ENCODE assay signal across 7 cellular contexts in genomic region chr9:137239541-137240200, GRCh38. TPM values are rescaled to one million over a fixed set of nuclear protein-coding genes. Genes with fewer than 3 reads are reported as not detected.
A peak's percentile ranks its signal among the peaks of the same experiment; 100 is the strongest.
DNase-seq lines count a peak whose midpoint lies in the region; ATAC-seq, FAIRE-seq and TF ChIP-seq lines count a peak whose summit lies in the region.
"Not testable (repeated sequence)": the region's sequence is repeated elsewhere in the genome, so short reads cannot be mapped to it uniquely, and the experiment has no call there.
"Had no signal": no experiment of that assay in that cellular context is flagged by ENCODE, and none has a peak within 500 bp of the region (broad histone marks: within the 10 kb centered on the region; RNA-seq: fewer than 3 reads in every experiment).

No MANE protein-coding gene starts in this region.

- TF ChIP-seq POLR2A in endothelial cell of umbilical vein (IDR thresholded peaks at IDR 0.05; ENCODE audit: low read depth, low read length), result not testable (repeated sequence)

- peaks cover 81% of the 10 kb centered on the region for H3K4me1 ChIP-seq in BLaER1
- peaks cover 13% of the 10 kb centered on the region for H3K4me1 ChIP-seq in endothelial cell of umbilical vein (ENCODE audit: control insufficient read depth, extremely low read depth, insufficient read depth, low read length)
- H3K4me1 ChIP-seq in lung (ENCODE audit: control insufficient read depth in 2 of 2, insufficient read depth in 2 of 2, low read length in 2 of 2), result peaks cover 0 to 22% of the 10 kb centered on the region in 2 donors

- not testable (repeated sequence) for H3K27me3 Mint-ChIP-seq in activated naive CD4-positive, alpha-beta T cell treated with anti-CD3 and anti-CD28 coated beads for 36 hours (ENCODE audit: low read depth)

- peaks cover 25% of the 10 kb centered on the region for H3K79me2 ChIP-seq in endothelial cell of umbilical vein (ENCODE audit: control insufficient read depth, insufficient read depth, low read length)

- POLR2A ChIA-PET in endothelial cell of umbilical vein (lab: Charles Lee), result interaction anchor here (0.5 to 5.0 kb wide), 8 partner anchors 13 to 248 kb away, joined by 4 to 66 read pairs (median 8); partner anchors contain the start of genes ANAPC2, MAN1B1, NELFB and PAXX

- peaks cover 22% of the 10 kb centered on the region for H3K36me3 Mint-ChIP-seq in activated naive CD4-positive, alpha-beta T cell treated with anti-CD3 and anti-CD28 coated beads for 36 hours (ENCODE audit: low read depth)

- H3K27me3 ChIP-seq in BLaER1; MG63; endothelial cell of umbilical vein (ENCODE audit: control insufficient read depth in 2 of 2, insufficient read depth in 2 of 2, low read length in 2 of 2); lung (ENCODE audit: control insufficient read depth, insufficient read depth): not testable (repeated sequence)

- 50 to 51% methylated on average over 27 of the region's 27 CpGs for WGBS in lung, 2 donors

- FAIRE-seq in endothelial cell of umbilical vein (lab: Jason Lieb, UNC), result not testable (repeated sequence)

- CTCF ChIA-PET in activated naive CD4-positive, alpha-beta T cell treated with anti-CD3 and anti-CD28 coated beads for 36 hours (lab: Charles Lee), result interaction anchor here (0.6 to 1.9 kb wide), 3 partner anchors 13 to 181 kb away, joined by 3 to 7 read pairs (median 5); partner anchors contain the start of gene RNF224
- CTCF ChIA-PET in endothelial cell of umbilical vein (lab: Charles Lee), result interaction anchor here (1.1 to 2.1 kb wide), 7 partner anchors 12 to 193 kb away, joined by 3 to 7 read pairs (median 4); partner anchors contain the start of genes DPP7, NELFB, NRARP and RNF224

- BruUV-seq in endothelial cell of umbilical vein (replicated peaks; lab: Mats Ljungman, UMichigan), result TSS peak; percentile 19

- peak overlapping the region; percentile 98 for H3K4me2 ChIP-seq in BLaER1
- peak overlapping the region; percentile 71 for H3K4me2 ChIP-seq in endothelial cell of umbilical vein (ENCODE audit: insufficient read depth, low read length)

- H2AFZ ChIP-seq in endothelial cell of umbilical vein (ENCODE audit: low read depth, low read length), result not testable (repeated sequence)

- H3K27ac Mint-ChIP-seq in activated naive CD4-positive, alpha-beta T cell treated with anti-CD3 and anti-CD28 coated beads for 36 hours, result peak overlapping the region; percentile 61

- H3K4me3 ChIP-seq in BLaER1 (peak overlapping the region; percentile 74), MG63 (peak overlapping the region; percentile 59), endothelial cell of umbilical vein (replicated peaks in 1 of 3; ENCODE audit: insufficient read depth in 1 of 3, low read depth in 1 of 3, low read length in 3 of 3) (peak overlapping the region; percentile 51 to 76 (median 65)), lung (peak overlapping the region; percentile 47), skin epidermis (peak overlapping the region; percentile 58 to 90 (median 79))

- H3K9me1 ChIP-seq in endothelial cell of umbilical vein (replicated peaks; ENCODE audit: control insufficient read depth, extremely low read depth, insufficient read depth, low read length), result not testable (repeated sequence)

- not testable (repeated sequence) for ATAC-seq in lung (ENCODE audit: insufficient read depth, low FRiP score)

- intact Hi-C loops in activated naive CD4-positive, alpha-beta T cell treated with anti-CD3 and anti-CD28 coated beads for 36 hours (cut with micrococcal nuclease), result loop anchor here (5.0 to 10.0 kb wide), 5 partner anchors 37 to 827 kb away; partner anchors contain the start of genes ANAPC2, ENTR1, NPDC1 and PMPCA
- intact Hi-C loops in endothelial cell of umbilical vein (cut with micrococcal nuclease), result loop anchor here (1.0 to 5.0 kb wide), 3 partner anchors 16 to 452 kb away; partner anchors contain the start of genes NELFB and TPRN

- H3K27ac ChIP-seq in BLaER1, result peak overlapping the region; percentile 94
- peak overlapping the region; percentile 71 for H3K27ac ChIP-seq in endothelial cell of umbilical vein (ENCODE audit: insufficient read depth, low read depth, low read length)
- peak overlapping the region; percentile 97 for H3K27ac ChIP-seq in lung (ENCODE audit: low read depth in 1 of 2, low read length in 1 of 2)
- peak overlapping the region; percentile 94 to 99 (median 96) for H3K27ac ChIP-seq in skin epidermis

- not testable (repeated sequence) for H3K9me3 ChIP-seq in BLaER1; MG63; endothelial cell of umbilical vein (replicated peaks; ENCODE audit: control insufficient read depth, insufficient read depth, low read length); lung (ENCODE audit: control insufficient read depth in 2 of 2, insufficient read depth in 1 of 2, low read length in 1 of 2)

- H3K4me1 Mint-ChIP-seq in activated naive CD4-positive, alpha-beta T cell treated with anti-CD3 and anti-CD28 coated beads for 36 hours (ENCODE audit: low read depth), result peaks cover 37% of the 10 kb centered on the region

- peaks cover 43% of the 10 kb centered on the region for H4K20me1 ChIP-seq in BLaER1
- H4K20me1 ChIP-seq in endothelial cell of umbilical vein (replicated peaks; ENCODE audit: control insufficient read depth, extremely low read depth, insufficient read depth, low read length), result not testable (repeated sequence)

- DNase-seq in MG63; activated naive CD4-positive, alpha-beta T cell treated with anti-CD3 and anti-CD28 coated beads for 36 hours; endothelial cell of umbilical vein (ENCODE audit: low read depth, low spot score); lung (ENCODE audit: low spot score): not testable (repeated sequence)

- H3K9ac ChIP-seq in BLaER1, result peak overlapping the region; percentile 89
- peak overlapping the region; percentile 62 for H3K9ac ChIP-seq in endothelial cell of umbilical vein (replicated peaks; ENCODE audit: extremely low read depth, insufficient read depth, low read length)

- TF ChIP-seq CTCF in endothelial cell of umbilical vein (IDR thresholded peaks at IDR 0.05; ENCODE audit: extremely low read depth in 1 of 2, insufficient read depth in 1 of 2, low read depth in 1 of 2, low read length in 2 of 2); lung (IDR thresholded peaks at IDR 0.05; ENCODE audit: control extremely low read depth, extremely low read depth): not testable (repeated sequence)

- H3K4me3 Mint-ChIP-seq in activated naive CD4-positive, alpha-beta T cell treated with anti-CD3 and anti-CD28 coated beads for 36 hours, result peak overlapping the region; percentile 75

- dilution Hi-C loops in endothelial cell of umbilical vein (cut with MboI; ENCODE audit: extremely low pct_ligation_motif_present, low sequenced_read_pairs), result not testable (repeated sequence)

- H3K9me3 Mint-ChIP-seq in activated naive CD4-positive, alpha-beta T cell treated with anti-CD3 and anti-CD28 coated beads for 36 hours, result not testable (repeated sequence)

- H3K36me3 ChIP-seq in BLaER1, result peaks cover 28% of the 10 kb centered on the region
- H3K36me3 ChIP-seq in MG63, result peaks cover 25% of the 10 kb centered on the region
- H3K36me3 ChIP-seq in endothelial cell of umbilical vein (ENCODE audit: control insufficient read depth in 2 of 2, extremely low read depth in 1 of 2, insufficient read depth in 2 of 2, low read length in 2 of 2), result peaks cover 6 to 16% of the 10 kb centered on the region in 2 experiments
- H3K36me3 ChIP-seq in lung (ENCODE audit: control insufficient read depth in 2 of 2, insufficient read depth in 2 of 2, low read length in 2 of 2), result peaks cover 0 to 14% of the 10 kb centered on the region in 2 donors

RNA-seq across cellular contexts. Expression of gene TUBB4B, which starts 1.4 kb away (rescaled TPM):
- total RNA-seq in MG63 (2014; rRNA removed; shearing (Covaris generic); ENCODE audit: low replicate concordance), result 577 and 829 TPM in 2 replicates
- 100 to 1,000 TPM; 193 to 196 TPM for total RNA-seq in activated naive CD4-positive, alpha-beta T cell treated with anti-CD3 and anti-CD28 coated beads for 36 hours
- total RNA-seq in endothelial cell of umbilical vein, result 546 and 558 TPM in 2 replicates
- polyA plus RNA-seq in endothelial cell of umbilical vein, result 418 and 439 TPM in 2 replicates
- polyA plus RNA-seq in endothelial cell of umbilical vein (2011; cell fraction: cytosol; rRNA removed), result 440 and 482 TPM in 2 replicates
- polyA plus RNA-seq in endothelial cell of umbilical vein (2011; cell fraction: nucleus; rRNA removed), result 302 and 352 TPM in 2 replicates
- 344 and 522 TPM in 2 replicates for polyA plus RNA-seq in endothelial cell of umbilical vein (2012)
- polyA minus RNA-seq in endothelial cell of umbilical vein, result 231 and 299 TPM in 2 replicates
- polyA minus RNA-seq in endothelial cell of umbilical vein (2011; cell fraction: cytosol; rRNA and poly(A)+ RNA removed), result 405 TPM
- 104 and 126 TPM in 2 replicates for polyA minus RNA-seq in endothelial cell of umbilical vein (2011; cell fraction: nucleus; rRNA and poly(A)+ RNA removed)
- total RNA-seq in lung, result 100 to 1,000 TPM; 163 to 505 TPM
- polyA plus RNA-seq in lung, result 100 to 1,000 TPM; 326 to 338 TPM

RNA-seq across cellular contexts. Expression of gene SLC34A3, which starts 9.0 kb away (rescaled TPM):
- not detected in 2 replicates for total RNA-seq in MG63 (2014; rRNA removed; shearing (Covaris generic); ENCODE audit: low replicate concordance)
- not detected for total RNA-seq in activated naive CD4-positive, alpha-beta T cell treated with anti-CD3 and anti-CD28 coated beads for 36 hours
- not detected in 2 replicates for total RNA-seq in endothelial cell of umbilical vein
- polyA plus RNA-seq in endothelial cell of umbilical vein, result not detected in 2 replicates
- not detected in 2 replicates for polyA plus RNA-seq in endothelial cell of umbilical vein (2011; cell fraction: cytosol; rRNA removed)
- polyA plus RNA-seq in endothelial cell of umbilical vein (2011; cell fraction: nucleus; rRNA removed), result not detected in 2 replicates
- 0.15 TPM in 1 of 2 replicates, not detected in the other for polyA plus RNA-seq in endothelial cell of umbilical vein (2012)
- not detected in 2 replicates for polyA minus RNA-seq in endothelial cell of umbilical vein
- 0.41 TPM for polyA minus RNA-seq in endothelial cell of umbilical vein (2011; cell fraction: cytosol; rRNA and poly(A)+ RNA removed)
- not detected in 2 replicates for polyA minus RNA-seq in endothelial cell of umbilical vein (2011; cell fraction: nucleus; rRNA and poly(A)+ RNA removed)
- total RNA-seq in lung, result under 1 TPM in 1 of 2 donors, not detected in 1; 0.65 TPM
- polyA plus RNA-seq in lung, result under 1 TPM; 0.03 to 0.12 TPM

RNA-seq across cellular contexts. Expression of gene STPG3, which starts 11.4 kb away (rescaled TPM):
- total RNA-seq in MG63 (2014; rRNA removed; shearing (Covaris generic); ENCODE audit: low replicate concordance), result not detected in 2 replicates
- total RNA-seq in activated naive CD4-positive, alpha-beta T cell treated with anti-CD3 and anti-CD28 coated beads for 36 hours, result not detected
- total RNA-seq in endothelial cell of umbilical vein (not detected in 2 replicates), lung (not detected)
- polyA plus RNA-seq in endothelial cell of umbilical vein (not detected in 2 replicates), lung (under 1 TPM in 1 of 2 donors, not detected in 1; 0.18 TPM)
- polyA plus RNA-seq in endothelial cell of umbilical vein (2011; cell fraction: cytosol; rRNA removed), result not detected in 2 replicates
- not detected in 2 replicates for polyA plus RNA-seq in endothelial cell of umbilical vein (2011; cell fraction: nucleus; rRNA removed)
- 0.31 TPM in 1 of 2 replicates, not detected in the other for polyA plus RNA-seq in endothelial cell of umbilical vein (2012)
- polyA minus RNA-seq in endothelial cell of umbilical vein, result not detected in 2 replicates
- polyA minus RNA-seq in endothelial cell of umbilical vein (2011; cell fraction: cytosol; rRNA and poly(A)+ RNA removed), result not detected
- not detected in 2 replicates for polyA minus RNA-seq in endothelial cell of umbilical vein (2011; cell fraction: nucleus; rRNA and poly(A)+ RNA removed)
- total RNA-seq: LHCN-M2 had no signal

RNA-seq across cellular contexts. Expression of gene RNF224, which starts 12.4 kb away (rescaled TPM):
- total RNA-seq in MG63 (2014; rRNA removed; shearing (Covaris generic); ENCODE audit: low replicate concordance), result not detected in 2 replicates
- total RNA-seq in activated naive CD4-positive, alpha-beta T cell treated with anti-CD3 and anti-CD28 coated beads for 36 hours, result not detected
- total RNA-seq in endothelial cell of umbilical vein, result not detected in 2 replicates
- polyA plus RNA-seq in endothelial cell of umbilical vein, result not detected in 2 replicates
- not detected in 2 replicates for polyA plus RNA-seq in endothelial cell of umbilical vein (2011; cell fraction: cytosol; rRNA removed)
- polyA plus RNA-seq in endothelial cell of umbilical vein (2011; cell fraction: nucleus; rRNA removed), result not detected in 2 replicates
- 0.09 and 0.11 TPM in 2 replicates for polyA plus RNA-seq in endothelial cell of umbilical vein (2012)
- polyA minus RNA-seq in endothelial cell of umbilical vein, result not detected in 2 replicates
- polyA minus RNA-seq in endothelial cell of umbilical vein (2011; cell fraction: cytosol; rRNA and poly(A)+ RNA removed), result not detected
- not detected in 2 replicates for polyA minus RNA-seq in endothelial cell of umbilical vein (2011; cell fraction: nucleus; rRNA and poly(A)+ RNA removed)
- total RNA-seq in lung, result 1 to 10 TPM in 1 of 2 donors, under 1 TPM in 1; 0.52 to 1.1 TPM
- polyA plus RNA-seq in lung, result 1 to 10 TPM in 1 of 2 donors, under 1 TPM in 1; 0.24 to 1.1 TPM

RNA-seq across cellular contexts. Expression of gene CYSRT1, which starts 14.7 kb away (rescaled TPM):
- total RNA-seq in MG63 (2014; rRNA removed; shearing (Covaris generic); ENCODE audit: low replicate concordance), result 0.89 and 1.5 TPM in 2 replicates
- under 1 TPM; 0.17 to 0.26 TPM for total RNA-seq in activated naive CD4-positive, alpha-beta T cell treated with anti-CD3 and anti-CD28 coated beads for 36 hours
- total RNA-seq in endothelial cell of umbilical vein (0.44 and 0.92 TPM in 2 replicates), lung (under 1 TPM in 1 of 2 donors, not detected in 1; 0.92 TPM)
- polyA plus RNA-seq in endothelial cell of umbilical vein (1.1 and 1.6 TPM in 2 replicates), lung (1 to 10 TPM in 1 of 2 donors, under 1 TPM in 1; 0.70 to 2.7 TPM)
- polyA plus RNA-seq in endothelial cell of umbilical vein (2011; cell fraction: cytosol; rRNA removed), result 0.22 and 0.48 TPM in 2 replicates
- polyA plus RNA-seq in endothelial cell of umbilical vein (2011; cell fraction: nucleus; rRNA removed), result 0.38 and 0.42 TPM in 2 replicates
- 0.31 and 0.35 TPM in 2 replicates for polyA plus RNA-seq in endothelial cell of umbilical vein (2012)
- 0.15 and 0.29 TPM in 2 replicates for polyA minus RNA-seq in endothelial cell of umbilical vein
- 2.3 TPM for polyA minus RNA-seq in endothelial cell of umbilical vein (2011; cell fraction: cytosol; rRNA and poly(A)+ RNA removed)
- polyA minus RNA-seq in endothelial cell of umbilical vein (2011; cell fraction: nucleus; rRNA and poly(A)+ RNA removed), result 0.77 TPM in 1 of 2 replicates, not detected in the other
